Comparison of ENCODE assay signal across 8 cellular contexts in genomic region chr1:26280333-26281042, GRCh38. TPM values are rescaled to one million over a fixed set of nuclear protein-coding genes. Genes with fewer than 3 reads are reported as not detected.
DNase-seq lines count a peak whose midpoint lies in the region; ATAC-seq and TF ChIP-seq lines count a peak whose summit lies in the region.

No MANE protein-coding gene starts in this region.

- H3K56ac ChIP-seq in mesendoderm (ENCODE audit: low read length): peak overlapping the region; percentile 91

- no TSS peak for BruUV-seq in PC-9 (replicated peaks; lab: Mats Ljungman, UMichigan)

- WGBS in mesendoderm (ENCODE audit: extremely low coverage, insufficient coverage, low lambda C conversion rate): no CpG with 5 or more reads among the region's 20 CpGs
- 35 to 54% methylated on average over 12 to 20 of the region's 20 CpGs for WGBS in aorta, 2 donors

- H2BK120ac ChIP-seq in mesendoderm (ENCODE audit: low read depth, low read length): no peak overlapping the region

- H3K9me3 ChIP-seq in PC-9 (ENCODE audit: insufficient read depth, low read depth) (no peaks in the 10 kb centered on the region), aorta (ENCODE audit: control insufficient read depth, low read length) (no peaks in the 10 kb centered on the region)

- H3K23ac ChIP-seq in mesendoderm (ENCODE audit: low read length): peak overlapping the region; percentile 75

- ATAC-seq in aorta (ENCODE audit: low FRiP score): no peak

- H3K27ac ChIP-seq in PC-9 (peak overlapping the region; percentile 63), mesendoderm (ENCODE audit: low read depth, low read length) (peak overlapping the region; percentile 39), aorta (ENCODE audit: low read depth in 1 of 2, low read length in 2 of 2) (peak overlapping the region in 1 of 2 donors; percentile 89)

- peaks cover 1% of the 10 kb centered on the region for H3K79me1 ChIP-seq in mesendoderm (ENCODE audit: low read length)

- H3K18ac ChIP-seq in mesendoderm (ENCODE audit: low read length): peak overlapping the region; percentile 33

- H3K27me3 ChIP-seq in PC-9 (ENCODE audit: insufficient read depth, low read depth) (no peaks in the 10 kb centered on the region), mesendoderm (ENCODE audit: insufficient read depth, low read length, poor library complexity) (no peaks in the 10 kb centered on the region), aorta (ENCODE audit: control insufficient read depth in 1 of 2, insufficient read depth in 2 of 2, low read length in 1 of 2) (no peaks in the 10 kb centered on the region)

- H2AFZ ChIP-seq in PC-9: peak overlapping the region; percentile 68

- H3K79me2 ChIP-seq in PC-9 (ENCODE audit: low read depth) (peaks cover 9% of the 10 kb centered on the region; the same call in 1 of the 2 replicates), mesendoderm (ENCODE audit: control insufficient read depth, insufficient read depth, low read length) (no peaks in the 10 kb centered on the region)

- H3K9me2 ChIP-seq in PC-9 (ENCODE audit: insufficient read depth): no peaks in the 10 kb centered on the region

- H2BK15ac ChIP-seq in mesendoderm (replicated peaks; ENCODE audit: low read depth): no peak overlapping the region

- peak overlapping the region; percentile 70 for H3K9ac ChIP-seq in mesendoderm (ENCODE audit: low read length)

- H4K8ac ChIP-seq in mesendoderm (ENCODE audit: low read depth, low read length): no peak overlapping the region

- intact Hi-C loops in PC-9 (cut with micrococcal nuclease; ENCODE audit: unreplicated experiment) (no loop called here), aorta (cut with DNase I) (no loop called here)

- peaks cover 55% of the 10 kb centered on the region for H3K4me1 ChIP-seq in PC-9 (replicated peaks; ENCODE audit: insufficient read depth)
- peaks cover 13% of the 10 kb centered on the region for H3K4me1 ChIP-seq in mesendoderm (ENCODE audit: control insufficient read depth, low read depth, low read length)
- H3K4me1 ChIP-seq in aorta (ENCODE audit: control insufficient read depth in 1 of 2, insufficient read depth in 2 of 2, low read length in 2 of 2): no peaks in the 10 kb centered on the region

- CTCF ChIA-PET in PC-9 (lab: Charles Lee): interaction anchor here (0.6 to 0.7 kb wide), 3 partner anchors 30 to 120 kb away, joined by 5 to 13 read pairs (median 8); no protein-coding TSS in a partner anchor

- no peak overlapping the region for H4K5ac ChIP-seq in mesendoderm (ENCODE audit: low read length)

- H3K4me3 ChIP-seq in PC-9 (peak overlapping the region; percentile 62), choroid plexus epithelial cell (ENCODE audit: low read depth, low read length) (peak overlapping the region; percentile 88), mesendoderm (ENCODE audit: low read length) (peak overlapping the region; percentile 38), aorta (ENCODE audit: low read length in 2 of 2) (peak overlapping the region; percentile 57 to 70)

- no peak overlapping the region for H2BK5ac ChIP-seq in mesendoderm (ENCODE audit: low read length)

- H3K4ac ChIP-seq in mesendoderm (ENCODE audit: low read depth, low read length): no peak overlapping the region

- DNase-seq in activated CD8-positive, alpha-beta memory T cell treated with anti-CD3 and anti-CD28 coated beads for 24 hours: peak; percentile 64
- DNase-seq in activated CD8-positive, alpha-beta memory T cell treated with anti-CD3 and anti-CD28 coated beads, Interleukin-2, amount 50 U/mL, for 4 hours: no peak
- DNase-seq in PC-9 (peak in 1 of 2 experiments; percentile 24), choroid plexus epithelial cell (ENCODE audit: low read depth) (no peak), mesendoderm (peak; percentile 45), aorta (peak in 1 of 2 donors; percentile 70), amniotic stem cell (lab: John Stamatoyannopoulos, UW) (no peak)
- no peak for DNase-seq in stimulated activated naive CD4-positive, alpha-beta T cell treated with Interleukin-2 at 50 U/mL for 16 hours (lab: John Stamatoyannopoulos, UW)

- no peak for TF ChIP-seq CTCF in PC-9 (conservative IDR thresholded peaks at IDR 0.05)
- TF ChIP-seq CTCF in choroid plexus epithelial cell (conservative IDR thresholded peaks at IDR 0.05; ENCODE audit: low read depth, low read length): no peak

- POLR2A ChIA-PET in PC-9 (lab: Charles Lee; ENCODE audit: unreplicated experiment): interaction anchor here (0.6 kb wide), 1 partner anchor 47 kb away, joined by 3 read pairs; no protein-coding TSS in a partner anchor

- H3F3A ChIP-seq in PC-9 (ENCODE audit: insufficient read depth, low read depth): peaks cover 42% of the 10 kb centered on the region

- 0 out of 2 replicates have a peak, but pooled peaks cover 3% of the 10 kb centered on the region for H4K20me1 ChIP-seq in PC-9 (ENCODE audit: insufficient read depth)

- peak overlapping the region; percentile 0 for H2AK5ac ChIP-seq in mesendoderm (ENCODE audit: low read length)

- peak overlapping the region; percentile 87 for H3K4me2 ChIP-seq in PC-9
- H3K4me2 ChIP-seq in mesendoderm (ENCODE audit: low read length): peak overlapping the region; percentile 27

- H3K36me3 ChIP-seq in PC-9 (ENCODE audit: low read depth): peaks cover 14% of the 10 kb centered on the region; the same call in 1 of the 2 replicates
- H3K36me3 ChIP-seq in mesendoderm (ENCODE audit: control insufficient read depth, insufficient read depth, low read length): peaks cover 12% of the 10 kb centered on the region
- no peaks in the 10 kb centered on the region for H3K36me3 ChIP-seq in aorta (ENCODE audit: control insufficient read depth in 1 of 2, insufficient read depth in 2 of 2, low read length in 1 of 2)

RNA-seq across cellular contexts. Expression of gene SH3BGRL3, which starts 0.6 kb away (rescaled TPM):
- 168 and 206 TPM in 2 replicates for total RNA-seq in PC-9 (2021)
- polyA plus RNA-seq in mesendoderm (2013, experiment 1 of 2): 80.4 TPM
- polyA plus RNA-seq in mesendoderm (2013, experiment 2 of 2): 79.4 TPM
- total RNA-seq in aorta: 100 to 1,000 TPM; 160 to 252 TPM
- 100 to 1,000 TPM; 219 to 232 TPM for polyA plus RNA-seq in aorta

RNA-seq across cellular contexts. Expression of gene UBXN11, which starts 25.9 kb away (rescaled TPM):
- total RNA-seq in PC-9 (2021) (57.2 and 59.9 TPM in 2 replicates), aorta (10 to 100 TPM; 14.6 to 33.9 TPM)
- polyA plus RNA-seq in mesendoderm (2013, experiment 1 of 2): 6.0 TPM
- 6.4 TPM for polyA plus RNA-seq in mesendoderm (2013, experiment 2 of 2)
- polyA plus RNA-seq in aorta: 10 to 100 TPM; 11.6 to 46.8 TPM

RNA-seq across cellular contexts. Expression of gene CD52, which starts 37.3 kb away (rescaled TPM):
- 1.2 TPM in 1 of 2 replicates, not detected in the other for total RNA-seq in PC-9 (2021)
- polyA plus RNA-seq in mesendoderm (2013, experiment 1 of 2): 6.4 TPM
- polyA plus RNA-seq in mesendoderm (2013, experiment 2 of 2): 5.3 TPM
- total RNA-seq in aorta: 10 to 100 TPM; 12.0 to 14.7 TPM
- 10 to 100 TPM in 1 of 2 donors, 1 to 10 TPM in 1; 8.3 to 31.4 TPM for polyA plus RNA-seq in aorta

RNA-seq across cellular contexts. Expression of gene CEP85, which starts 46.5 kb away (rescaled TPM):
- 34.0 and 42.5 TPM in 2 replicates for total RNA-seq in PC-9 (2021)
- 20.0 TPM for polyA plus RNA-seq in mesendoderm (2013, experiment 1 of 2)
- polyA plus RNA-seq in mesendoderm (2013, experiment 2 of 2): 19.8 TPM
- total RNA-seq in aorta: 1 to 10 TPM; 3.0 to 5.9 TPM
- polyA plus RNA-seq in aorta: 1 to 10 TPM in 1 of 2 donors, under 1 TPM in 1; 0.74 to 1.9 TPM

Comparison
In these comparisons a context has a peak if more than half of its experiments do, and no peak if none do; other contexts are left out.
1. DNase-seq: peak in activated CD8-positive, alpha-beta memory T cell treated with anti-CD3 and anti-CD28 coated beads for 24 hours (single experiment) and mesendoderm (single experiment); none in activated CD8-positive, alpha-beta memory T cell treated with anti-CD3 and anti-CD28 coated beads, Interleukin-2, amount 50 U/mL, for 4 hours (single experiment), choroid plexus epithelial cell (single experiment), amniotic stem cell (single experiment) and stimulated activated naive CD4-positive, alpha-beta T cell treated with Interleukin-2 at 50 U/mL for 16 hours (single experiment).
2. H3K4me3 ChIP-seq: peak in every context shown above with its lines; median percentile 88 in choroid plexus epithelial cell; 64 in aorta; 62 in PC-9; 38 in mesendoderm.